Comparison of ENCODE assay signal across 12 cellular contexts in genomic region chr4:17618926-17619325, GRCh38. TPM values are rescaled to one million over a fixed set of nuclear protein-coding genes. Genes with fewer than 3 reads are reported as not detected.
DNase-seq lines count a peak whose midpoint lies in the region; ATAC-seq and TF ChIP-seq lines count a peak whose summit lies in the region.
"Had no signal": no experiment of that assay in that cellular context is flagged by ENCODE, and none has a peak within 500 bp of the region (broad histone marks: within the 10 kb centered on the region; RNA-seq: fewer than 3 reads in every experiment).

No MANE protein-coding gene starts in this region.

- H3K27ac ChIP-seq in PC-3 (ENCODE audit: low read length) (no peak overlapping the region), cingulate gyrus (ENCODE audit: low read depth, low read length) (peak overlapping the region; percentile 10), suprapubic skin (no peak overlapping the region)
- H3K27ac ChIP-seq: Peyer's patch, uterus had no signal

- TF ChIP-seq POLR2A in suprapubic skin (IDR thresholded peaks at IDR 0.05): no peak

- TF ChIP-seq EP300 in suprapubic skin (IDR thresholded peaks at IDR 0.05): no peak

- no peak overlapping the region for H2AFZ ChIP-seq in PC-3 (ENCODE audit: low read length)

- H3K4me1 ChIP-seq in PC-3 (ENCODE audit: insufficient read depth, low read length) (peaks cover 12% of the 10 kb centered on the region), suprapubic skin (peaks cover 35% of the 10 kb centered on the region)

- H4K20me1 ChIP-seq in PC-3 (ENCODE audit: low read length): peaks cover 21% of the 10 kb centered on the region

- WGBS in suprapubic skin: 0% methylated on average over 1 of the region's 1 CpG

- intact Hi-C loops in PC-3 (cut with micrococcal nuclease): no loop called here

- H3K36me3 Mint-ChIP-seq in activated naive CD4-positive, alpha-beta T cell treated with anti-CD3 and anti-CD28 coated beads, Interleukin-2, amount 10 ng/mL, durations not matched to agents 7 days and 5 days: peaks cover 47% of the 10 kb centered on the region
- peaks cover 19 to 38% of the 10 kb centered on the region in 2 donors for H3K36me3 Mint-ChIP-seq in stimulated activated naive B cell treated with anti-CD40 and anti-IgM and Interleukin-4, amounts not matched to agents 10 μg/mL and 1 μg/mL and 100 μg/mL, for 72 hours

- H3K27me3 ChIP-seq in PC-3 (ENCODE audit: low read length) (no peaks in the 10 kb centered on the region), suprapubic skin (no peaks in the 10 kb centered on the region)
- H3K27me3 ChIP-seq: Peyer's patch, uterus had no signal

- 0 out of 2 replicates have a peak overlapping the region, but pooled peaks have one; percentile 22 for H3K4me2 ChIP-seq in PC-3 (ENCODE audit: low read length)

- H3K9me2 ChIP-seq in PC-3 (replicated peaks; ENCODE audit: low read length): no peaks in the 10 kb centered on the region

- no peak for DNase-seq in activated naive CD4-positive, alpha-beta T cell treated with anti-CD3 and anti-CD28 coated beads, Interleukin-2, amount 10 ng/mL, durations not matched to agents 7 days and 5 days
- DNase-seq in activated naive CD4-positive, alpha-beta T cell treated with Interleukin-2 at 50 U/mL for 16 hours: no peak
- DNase-seq in PC-3 (no peak), suprapubic skin (ENCODE audit: low spot score in 2 of 2) (no peak), NCI-H2081 treated with DMSO at 0.1 percent for 48 hours (lab: John Stamatoyannopoulos, UW) (no peak), HPDE6-E6E7 (ENCODE audit: extremely low spot score) (no peak)
- no peak for DNase-seq in stimulated activated naive B cell treated with anti-CD40 and anti-IgM and Interleukin-4, amounts not matched to agents 10 μg/mL and 1 μg/mL and 100 μg/mL, for 72 hours
- DNase-seq: NCI-H524 treated with DMSO at 0.1 percent for 48 hours; Peyer's patch; stimulated activated CD4-positive, alpha-beta T cell treated with anti-CD3 and anti-CD28 coated beads, Interleukin-15, amount 100 ng/mL, for 24 hours; uterus had no signal

- no peaks in the 10 kb centered on the region for H3K9me3 Mint-ChIP-seq in activated naive CD4-positive, alpha-beta T cell treated with anti-CD3 and anti-CD28 coated beads, Interleukin-2, amount 10 ng/mL, durations not matched to agents 7 days and 5 days
- H3K9me3 Mint-ChIP-seq in stimulated activated naive B cell treated with anti-CD40 and anti-IgM and Interleukin-4, amounts not matched to agents 10 μg/mL and 1 μg/mL and 100 μg/mL, for 72 hours: no peaks in the 10 kb centered on the region

- peaks cover 50% of the 10 kb centered on the region for H3K4me1 Mint-ChIP-seq in activated naive CD4-positive, alpha-beta T cell treated with anti-CD3 and anti-CD28 coated beads, Interleukin-2, amount 10 ng/mL, durations not matched to agents 7 days and 5 days
- H3K4me1 Mint-ChIP-seq in stimulated activated naive B cell treated with anti-CD40 and anti-IgM and Interleukin-4, amounts not matched to agents 10 μg/mL and 1 μg/mL and 100 μg/mL, for 72 hours: peaks cover 22 to 28% of the 10 kb centered on the region in 2 donors

- no peaks in the 10 kb centered on the region for H3K27me3 Mint-ChIP-seq in activated naive CD4-positive, alpha-beta T cell treated with anti-CD3 and anti-CD28 coated beads, Interleukin-2, amount 10 ng/mL, durations not matched to agents 7 days and 5 days
- H3K27me3 Mint-ChIP-seq in stimulated activated naive B cell treated with anti-CD40 and anti-IgM and Interleukin-4, amounts not matched to agents 10 μg/mL and 1 μg/mL and 100 μg/mL, for 72 hours: no peaks in the 10 kb centered on the region

- H3K27ac Mint-ChIP-seq in activated naive CD4-positive, alpha-beta T cell treated with anti-CD3 and anti-CD28 coated beads, Interleukin-2, amount 10 ng/mL, durations not matched to agents 7 days and 5 days: peak overlapping the region; percentile 71
- H3K27ac Mint-ChIP-seq in stimulated activated naive B cell treated with anti-CD40 and anti-IgM and Interleukin-4, amounts not matched to agents 10 μg/mL and 1 μg/mL and 100 μg/mL, for 72 hours: peak overlapping the region; percentile 44

- H3K79me2 ChIP-seq in PC-3 (ENCODE audit: low read length): peaks cover 58% of the 10 kb centered on the region

- POLR2A ChIA-PET in PC-3 (lab: Charles Lee; ENCODE audit: unreplicated experiment): no interaction called here

- TF ChIP-seq CTCF in PC-3 (conservative IDR thresholded peaks at IDR 0.05; ENCODE audit: low read depth, low read length): no peak
- no peak for TF ChIP-seq CTCF in suprapubic skin (IDR thresholded peaks at IDR 0.05)

- H3K9me3 ChIP-seq in PC-3 (ENCODE audit: low read length) (no peaks in the 10 kb centered on the region), suprapubic skin (no peaks in the 10 kb centered on the region)
- H3K9me3 ChIP-seq: Peyer's patch, uterus had no signal

- no peaks in the 10 kb centered on the region for H3F3A ChIP-seq in PC-3 (ENCODE audit: low read length, unreplicated experiment)

- H3K4me3 Mint-ChIP-seq in activated naive CD4-positive, alpha-beta T cell treated with anti-CD3 and anti-CD28 coated beads, Interleukin-2, amount 10 ng/mL, durations not matched to agents 7 days and 5 days: no peak overlapping the region
- H3K4me3 Mint-ChIP-seq in stimulated activated naive B cell treated with anti-CD40 and anti-IgM and Interleukin-4, amounts not matched to agents 10 μg/mL and 1 μg/mL and 100 μg/mL, for 72 hours: no peak overlapping the region

- H3K9ac ChIP-seq in PC-3 (ENCODE audit: low read length): no peak overlapping the region

- H3K36me3 ChIP-seq in PC-3 (ENCODE audit: low read depth, low read length) (peaks cover 25% of the 10 kb centered on the region), suprapubic skin (peaks cover 48% of the 10 kb centered on the region)
- H3K36me3 ChIP-seq: uterus had no signal

- CTCF ChIA-PET in activated naive CD4-positive, alpha-beta T cell treated with anti-CD3 and anti-CD28 coated beads, Interleukin-2, amount 10 ng/mL, durations not matched to agents 7 days and 5 days (lab: Charles Lee): interaction anchor here (0.8 to 1.4 kb wide), 2 partner anchors 16 to 198 kb away, joined by 3 to 4 read pairs; no protein-coding TSS in a partner anchor
- CTCF ChIA-PET in PC-3 (lab: Charles Lee): no interaction called here

- BruUV-seq in PC-3 (replicated peaks; lab: Mats Ljungman, UMichigan): no TSS peak

- ATAC-seq in PC-3: no peak
- ATAC-seq in stimulated activated naive B cell treated with anti-CD40 and anti-IgM and Interleukin-4, amounts not matched to agents 10 μg/mL and 1 μg/mL and 100 μg/mL, for 72 hours (replicated peaks): no peak

- no peak overlapping the region for H3K4me3 ChIP-seq in PC-3 (ENCODE audit: low read length)
- H3K4me3 ChIP-seq in suprapubic skin: no peak overlapping the region
- H3K4me3 ChIP-seq: Peyer's patch, uterus had no signal

RNA-seq across cellular contexts. Expression of gene MED28, which starts 4.5 kb away (rescaled TPM):
- total RNA-seq in PC-3 (2014; rRNA removed) (4.4 and 11.6 TPM in 2 replicates), suprapubic skin (10 to 100 TPM; 12.4 to 22.2 (median 14.4) TPM)

RNA-seq across cellular contexts. Expression of gene LAP3, which starts 41.9 kb away (rescaled TPM):
- 63.8 and 65.1 TPM in 2 replicates for total RNA-seq in PC-3 (2014; rRNA removed)
- 100 to 1,000 TPM in 1 of 4 donors, 10 to 100 TPM in 3; 45.9 to 100 (median 62.0) TPM for total RNA-seq in suprapubic skin
